8 cellular contexts compared by ENCODE assay signal in the genomic region with DNA sequence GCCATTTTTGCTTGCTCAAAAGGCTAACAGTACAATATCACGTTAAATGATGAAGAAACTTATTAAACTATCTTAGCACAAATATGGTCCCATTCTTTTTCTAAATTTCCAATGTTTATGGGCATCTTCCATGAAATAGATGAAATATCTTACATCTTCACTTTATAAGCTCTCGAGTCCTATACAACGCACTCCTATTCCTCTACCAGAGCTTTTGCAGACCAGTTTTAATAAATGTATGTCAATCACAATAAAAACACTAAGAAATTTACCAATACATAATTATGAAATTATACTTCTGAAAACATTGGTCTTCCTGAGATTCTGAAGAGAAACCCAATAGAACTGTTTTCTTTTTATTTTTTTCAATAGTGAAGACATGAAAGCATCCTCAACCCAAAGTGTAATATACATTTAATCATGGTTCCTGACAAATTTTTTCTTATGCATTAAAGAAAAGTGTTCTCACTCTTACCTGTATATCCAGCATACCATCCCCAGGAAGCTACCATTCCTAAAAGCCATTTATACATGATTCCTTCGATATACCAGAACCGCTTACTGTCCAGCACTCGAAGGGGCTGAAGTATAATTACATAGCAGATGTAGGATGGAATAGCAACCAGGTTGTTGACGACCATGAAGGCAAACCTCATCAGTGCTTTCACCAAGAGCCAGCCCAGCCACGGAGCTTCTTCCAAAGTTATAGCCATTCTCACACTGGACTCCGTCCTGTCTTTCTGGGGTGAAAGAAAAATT. TPM values are rescaled to one million over a fixed set of nuclear protein-coding genes. Genes with fewer than 3 reads are reported as not detected.
DNase-seq lines count a peak whose midpoint lies in the region; ATAC-seq and TF ChIP-seq lines count a peak whose summit lies in the region.

No MANE protein-coding gene starts in this region.

- H3K9me3 ChIP-seq in AG04450 (ENCODE audit: control insufficient read depth, insufficient read depth, low read length) (no peaks in the 10 kb centered on the region), HUES6 (ENCODE audit: control insufficient read depth, insufficient read depth, low read depth, low read length) (no peaks in the 10 kb centered on the region), muscle layer of colon (ENCODE audit: low read length) (no peaks in the 10 kb centered on the region)

- H3K27me3 ChIP-seq in AG04450 (ENCODE audit: control insufficient read depth, insufficient read depth, low read length): peaks cover 3% of the 10 kb centered on the region
- peaks cover 13% of the 10 kb centered on the region for H3K27me3 ChIP-seq in HUES6 (ENCODE audit: control insufficient read depth, insufficient read depth, low read length)
- H3K27me3 ChIP-seq in muscle layer of colon (ENCODE audit: control insufficient read depth in 1 of 2, insufficient read depth in 2 of 2, low read length in 2 of 2): no peaks in the 10 kb centered on the region

- peaks cover 41% of the 10 kb centered on the region for H3K4me1 Mint-ChIP-seq in brain

- intact Hi-C loops in posterior vena cava (cut with DNase I): no loop called here

- CTCF ChIA-PET in AG04450 (lab: Charles Lee): interaction anchor here (1.2 to 5.8 kb wide), 6 partner anchors 12 to 206 kb away, joined by 3 to 29 read pairs (median 4); a partner anchor contains a TSS

- H3K4me1 ChIP-seq in HUES6 (ENCODE audit: control insufficient read depth, insufficient read depth, low read length): peaks cover 6% of the 10 kb centered on the region; the same call in 1 of the 2 replicates
- peaks cover 11% of the 10 kb centered on the region for H3K4me1 ChIP-seq in muscle layer of colon (ENCODE audit: insufficient read depth, low read length)

- TF ChIP-seq CTCF in AG04450 (IDR thresholded peaks at IDR 0.05; ENCODE audit: low read depth, low read length): no peak
- no peak for TF ChIP-seq CTCF in brain (conservative IDR thresholded peaks at IDR 0.05)

- H3K4me3 ChIP-seq in AG04450 (ENCODE audit: low read depth, low read length) (peak overlapping the region; percentile 69), HUES6 (ENCODE audit: low read depth, low read length) (peak overlapping the region; percentile 70), muscle layer of colon (ENCODE audit: low read depth in 1 of 2, low read length in 2 of 2) (peak overlapping the region; percentile 28 to 91)

- H3K27ac ChIP-seq in AG04450 (ENCODE audit: low read depth, low read length) (no peak overlapping the region), HUES6 (ENCODE audit: low read depth, low read length) (no peak overlapping the region), muscle layer of colon (ENCODE audit: low read depth, low read length) (no peak overlapping the region)

- ATAC-seq in HG02840 (IDR thresholded peaks at IDR 0.05; ENCODE audit: low FRiP score, unreplicated experiment) (no peak), GM21825 (IDR thresholded peaks at IDR 0.05; ENCODE audit: unreplicated experiment) (no peak)

- no peaks in the 10 kb centered on the region for H3K9me3 Mint-ChIP-seq in brain

- peaks cover 13% of the 10 kb centered on the region for H3K27me3 Mint-ChIP-seq in brain

- peaks cover 25% of the 10 kb centered on the region for H3K36me3 Mint-ChIP-seq in brain

- H3K36me3 ChIP-seq in HUES6 (ENCODE audit: control insufficient read depth, insufficient read depth, low read length) (no peaks in the 10 kb centered on the region), muscle layer of colon (ENCODE audit: insufficient read depth, low read length) (no peaks in the 10 kb centered on the region)

- H3K9ac ChIP-seq in HUES6 (ENCODE audit: low read length) (no peak overlapping the region), muscle layer of colon (ENCODE audit: low read length) (no peak overlapping the region)

- POLR2A ChIA-PET in AG04450 (lab: Yijun Ruan, JAX): no interaction called here

- H3K27ac Mint-ChIP-seq in brain: peak overlapping the region; percentile 90 to 98 (median 95)

- DNase-seq in AG04450 (ENCODE audit: low read depth, low spot score) (no peak), NK-92 (lab: John Stamatoyannopoulos, UW; ENCODE audit: unreplicated experiment) (no peak), posterior vena cava (ENCODE audit: low spot score) (no peak)

- H3K4me3 Mint-ChIP-seq in brain: peak overlapping the region; percentile 95 to 99 (median 98)

RNA-seq across cellular contexts. Expression of a gene that starts 1.8 kb away (rescaled TPM):
- 14.2 and 16.5 TPM in 2 replicates for polyA plus RNA-seq in AG04450 (2011; rRNA removed)
- polyA minus RNA-seq in AG04450 (2011; rRNA and poly(A)+ RNA removed): 13.2 and 20.6 TPM in 2 replicates
- polyA plus RNA-seq in brain (ENCODE audit: insufficient read depth, low read depth, low replicate concordance): 13.5 TPM
- 10 to 100 TPM; 39.7 to 51.9 TPM for total RNA-seq in posterior vena cava
